In genomic region chr19:10230904-10231623, GRCh38 we compare ENCODE assay signal across 8 cellular contexts. TPM values are rescaled to one million over a fixed set of nuclear protein-coding genes. Genes with fewer than 3 reads are reported as not detected.
DNase-seq lines count a peak whose midpoint lies in the region; ATAC-seq and TF ChIP-seq lines count a peak whose summit lies in the region.

A gene with protein sequence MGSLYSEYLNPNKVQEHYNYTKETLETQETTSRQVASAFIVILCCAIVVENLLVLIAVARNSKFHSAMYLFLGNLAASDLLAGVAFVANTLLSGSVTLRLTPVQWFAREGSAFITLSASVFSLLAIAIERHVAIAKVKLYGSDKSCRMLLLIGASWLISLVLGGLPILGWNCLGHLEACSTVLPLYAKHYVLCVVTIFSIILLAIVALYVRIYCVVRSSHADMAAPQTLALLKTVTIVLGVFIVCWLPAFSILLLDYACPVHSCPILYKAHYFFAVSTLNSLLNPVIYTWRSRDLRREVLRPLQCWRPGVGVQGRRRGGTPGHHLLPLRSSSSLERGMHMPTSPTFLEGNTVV (minus strand): TSS chr19:10231331. CDS start chr19:10224905, 6,426 bp downstream.

- intact Hi-C loops in left ventricle myocardium superior (cut with micrococcal nuclease), result no loop called here

- H3K36me3 ChIP-seq in BJ (ENCODE audit: control insufficient read depth, insufficient read depth, low read length) (no peaks in the 10 kb centered on the region; the same call in 1 of the 2 replicates), MG63 (no peaks in the 10 kb centered on the region; the same call in 1 of the 2 replicates)

- H3K9me3 Mint-ChIP-seq in T-helper 1 cell treated with Interleukin-12 subunit alpha and Interleukin-12 subunit beta and Interleukin-4 antibody, amounts not matched to agents 30 μg/mL and 1 μg/mL, for 36 hours, result no peaks in the 10 kb centered on the region

- no peak for DNase-seq in BJ (ENCODE audit: low read depth)
- DNase-seq in MG63, result peak; percentile 89
- DNase-seq in amniotic epithelial cell (ENCODE audit: low read depth), result peak; percentile 21
- peak; percentile 90 for DNase-seq in left ventricle myocardium superior
- DNase-seq in retina, result peak; percentile 83

- H3K4me3 ChIP-seq in BJ (ENCODE audit: low read depth, low read length) (peak within 1 kb of the TSS; percentile 95), MG63 (peak within 1 kb of the TSS; percentile 98)

- ATAC-seq in GM21381 (IDR thresholded peaks at IDR 0.05; ENCODE audit: unreplicated experiment), result peak; percentile 34
- ATAC-seq in left ventricle myocardium superior, result peak; percentile 67
- ATAC-seq in GM18868 (IDR thresholded peaks at IDR 0.05; ENCODE audit: unreplicated experiment), result no peak

- H3K4me1 Mint-ChIP-seq in T-helper 1 cell treated with Interleukin-12 subunit alpha and Interleukin-12 subunit beta and Interleukin-4 antibody, amounts not matched to agents 30 μg/mL and 1 μg/mL, for 36 hours (ENCODE audit: low read depth), result peaks cover 17% of the 10 kb centered on the region

- no peaks in the 10 kb centered on the region for H3K27me3 ChIP-seq in BJ (ENCODE audit: control insufficient read depth, insufficient read depth, low read length)
- H3K27me3 ChIP-seq in MG63, result no peaks in the 10 kb centered on the region

- peak within 1 kb of the TSS; percentile 75 for H3K27ac Mint-ChIP-seq in T-helper 1 cell treated with Interleukin-12 subunit alpha and Interleukin-12 subunit beta and Interleukin-4 antibody, amounts not matched to agents 30 μg/mL and 1 μg/mL, for 36 hours

- CTCF ChIA-PET in BJ (lab: Yijun Ruan, JAX), result interaction anchor here (0.7 to 3.3 kb wide), 2 partner anchors 13 to 20 kb away, joined by 3 to 22 read pairs; partner anchors contain the start of gene MRPL4

- no peak for TF ChIP-seq CTCF in BJ (IDR thresholded peaks at IDR 0.05; ENCODE audit: insufficient read depth, low read depth, low read length)

- no peaks in the 10 kb centered on the region for H3K27me3 Mint-ChIP-seq in T-helper 1 cell treated with Interleukin-12 subunit alpha and Interleukin-12 subunit beta and Interleukin-4 antibody, amounts not matched to agents 30 μg/mL and 1 μg/mL, for 36 hours (ENCODE audit: low read depth)

- H3K9me3 ChIP-seq in MG63, result no peaks in the 10 kb centered on the region

- POLR2A ChIA-PET in BJ (lab: Charles Lee), result no interaction called here

- H3K36me3 Mint-ChIP-seq in T-helper 1 cell treated with Interleukin-12 subunit alpha and Interleukin-12 subunit beta and Interleukin-4 antibody, amounts not matched to agents 30 μg/mL and 1 μg/mL, for 36 hours (ENCODE audit: low read depth), result no peaks in the 10 kb centered on the region

- peak within 1 kb of the TSS; percentile 86 for H3K4me3 Mint-ChIP-seq in T-helper 1 cell treated with Interleukin-12 subunit alpha and Interleukin-12 subunit beta and Interleukin-4 antibody, amounts not matched to agents 30 μg/mL and 1 μg/mL, for 36 hours

RNA-seq across cellular contexts. Expression of the gene that starts here (rescaled TPM):
- polyA plus RNA-seq in BJ (2011; rRNA removed), result 10.4 and 12.5 TPM in 2 replicates
- 41.7 and 54.7 TPM in 2 replicates for polyA minus RNA-seq in BJ (2011; rRNA and poly(A)+ RNA removed)
- 14.0 and 14.6 TPM in 2 replicates for total RNA-seq in MG63 (2014; rRNA removed; shearing (Covaris generic); ENCODE audit: low replicate concordance)
- 5.3 TPM for total RNA-seq in left ventricle myocardium superior
